In the genomic region with DNA sequence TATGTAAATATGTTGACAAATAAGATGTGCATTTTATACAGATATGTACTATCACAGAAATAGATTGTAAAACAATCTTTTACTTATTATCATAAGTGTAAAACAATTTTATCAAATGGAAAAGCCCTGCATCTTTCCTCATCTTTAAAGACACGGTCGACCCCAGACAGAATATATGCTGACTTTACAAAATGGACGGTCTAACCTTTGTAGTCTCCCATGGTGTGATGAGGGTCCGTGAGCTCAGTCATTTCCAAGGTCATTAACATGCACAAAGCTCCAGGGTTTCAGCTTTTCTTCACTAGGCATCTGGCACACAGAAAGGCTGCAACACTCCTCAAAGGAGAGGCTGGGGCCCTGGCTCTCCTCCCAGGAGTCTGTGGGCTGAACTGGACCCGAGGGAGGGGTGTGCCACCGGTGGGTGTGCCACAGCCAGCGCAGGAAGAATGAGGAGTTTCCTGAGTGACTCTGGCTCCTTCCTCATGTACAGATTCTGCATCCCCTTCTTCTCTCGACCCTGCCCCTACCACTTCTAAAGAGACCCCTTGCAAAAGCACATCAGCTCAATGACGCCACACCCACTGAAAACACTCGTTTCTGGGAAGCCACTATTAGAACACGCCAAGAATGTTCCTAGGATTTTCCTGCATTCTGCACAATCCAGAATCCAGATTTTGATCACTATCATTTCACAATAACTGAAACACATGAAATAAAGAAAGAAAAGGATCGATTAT, we compare ENCODE assay signal across 9 cellular contexts. TPM values are rescaled to one million over a fixed set of nuclear protein-coding genes. Genes with fewer than 3 reads are reported as not detected.
DNase-seq lines count a peak whose midpoint lies in the region; ATAC-seq and TF ChIP-seq lines count a peak whose summit lies in the region.
"Had no signal": no experiment of that assay in that cellular context is flagged by ENCODE, and none has a peak within 500 bp of the region (broad histone marks: within the 10 kb centered on the region; RNA-seq: fewer than 3 reads in every experiment).

No MANE protein-coding gene starts in this region.

- no CpG with 5 or more reads among the region's 12 CpGs for WGBS in mesendoderm (ENCODE audit: extremely low coverage, insufficient coverage, low lambda C conversion rate)

- no peak overlapping the region for H3K56ac ChIP-seq in mesendoderm (ENCODE audit: low read length)

- peaks cover 47% of the 10 kb centered on the region for H3K4me1 ChIP-seq in SJCRH30
- peaks cover 32% of the 10 kb centered on the region for H3K4me1 ChIP-seq in neuron (ENCODE audit: insufficient read depth, low read length)
- peaks cover 2% of the 10 kb centered on the region for H3K4me1 ChIP-seq in mesendoderm (ENCODE audit: control insufficient read depth, low read depth, low read length)

- H3K23ac ChIP-seq in mesendoderm (ENCODE audit: low read length): no peak overlapping the region

- H2BK5ac ChIP-seq in mesendoderm (ENCODE audit: low read length): no peak overlapping the region

- peak overlapping the region; percentile 78 for H3K27ac ChIP-seq in 22Rv1
- H3K27ac ChIP-seq in SJCRH30: peak overlapping the region; percentile 46
- H3K27ac ChIP-seq in mesendoderm (ENCODE audit: low read depth, low read length): no peak overlapping the region

- DNase-seq in SJCRH30 (peak; percentile 58 to 64), fibroblast of pulmonary artery (ENCODE audit: low read depth) (peak; percentile 68), GM19240 (ENCODE audit: insufficient read length, low spot score) (no peak), mesendoderm (no peak), hepatic stellate cell (ENCODE audit: low spot score) (no peak)
- DNase-seq: AML-193 had no signal

- H3K4me2 ChIP-seq in mesendoderm (ENCODE audit: low read length): no peak overlapping the region

- ATAC-seq in GM19324 (IDR thresholded peaks at IDR 0.05; ENCODE audit: low FRiP score, unreplicated experiment): no peak

- H3K36me3 ChIP-seq in SJCRH30 (no peaks in the 10 kb centered on the region), neuron (ENCODE audit: insufficient read depth, low read length) (no peaks in the 10 kb centered on the region), mesendoderm (ENCODE audit: control insufficient read depth, insufficient read depth, low read length) (no peaks in the 10 kb centered on the region)

- H3K18ac ChIP-seq in mesendoderm (ENCODE audit: low read length): no peak overlapping the region

- no peaks in the 10 kb centered on the region for H3K79me1 ChIP-seq in mesendoderm (ENCODE audit: low read length)

- peak overlapping the region; percentile 27 for H2AFZ ChIP-seq in neuron (ENCODE audit: low read depth, low read length)

- no peak overlapping the region for H4K8ac ChIP-seq in mesendoderm (ENCODE audit: low read depth, low read length)

- H3K79me2 ChIP-seq in mesendoderm (ENCODE audit: control insufficient read depth, insufficient read depth, low read length): no peaks in the 10 kb centered on the region

- H3K9me3 ChIP-seq in SJCRH30 (replicated peaks) (no peaks in the 10 kb centered on the region), neuron (ENCODE audit: low read length) (no peaks in the 10 kb centered on the region)

- no peak overlapping the region for H4K5ac ChIP-seq in mesendoderm (ENCODE audit: low read length)

- H3K27me3 ChIP-seq in SJCRH30: no peaks in the 10 kb centered on the region
- no peaks in the 10 kb centered on the region for H3K27me3 ChIP-seq in neuron (ENCODE audit: insufficient read depth, low read length)
- no peaks in the 10 kb centered on the region for H3K27me3 ChIP-seq in mesendoderm (ENCODE audit: insufficient read depth, low read length, poor library complexity)

- H3K4me3 ChIP-seq in SJCRH30: peak overlapping the region; percentile 39
- no peak overlapping the region for H3K4me3 ChIP-seq in fibroblast of pulmonary artery (replicated peaks; ENCODE audit: low read depth, low read length)
- H3K4me3 ChIP-seq in neuron (ENCODE audit: low read length): no peak overlapping the region
- H3K4me3 ChIP-seq in mesendoderm (ENCODE audit: low read length): no peak overlapping the region

- TF ChIP-seq CTCF in 22Rv1 (IDR thresholded peaks at IDR 0.05): no peak
- no peak for TF ChIP-seq CTCF in fibroblast of pulmonary artery (IDR thresholded peaks at IDR 0.05; ENCODE audit: low read length, missing control alignments)

- H3K9ac ChIP-seq in mesendoderm (ENCODE audit: low read length): no peak overlapping the region

- H2AK5ac ChIP-seq in mesendoderm (ENCODE audit: low read length): no peak overlapping the region

- H3K4ac ChIP-seq in mesendoderm (ENCODE audit: low read depth, low read length): no peak overlapping the region

- no peak overlapping the region for H2BK15ac ChIP-seq in mesendoderm (replicated peaks; ENCODE audit: low read depth)

- H2BK120ac ChIP-seq in mesendoderm (ENCODE audit: low read depth, low read length): no peak overlapping the region

RNA-seq across cellular contexts. Expression of gene ABLIM1, which starts 26.2 kb away (rescaled TPM):
- total RNA-seq in SJCRH30 (2014; rRNA removed; shearing (Covaris generic)): 23.5 and 23.9 TPM in 2 replicates
- 49.1 TPM for polyA plus RNA-seq in mesendoderm (2013, experiment 1 of 2)
- 50.3 TPM for polyA plus RNA-seq in mesendoderm (2013, experiment 2 of 2)

Comparison
In these comparisons a context has a peak if more than half of its experiments do, and no peak if none do; other contexts are left out.
1. DNase-seq: peak in SJCRH30 (2 of 2) and fibroblast of pulmonary artery (single experiment); none in GM19240 (single experiment), mesendoderm (single experiment) and hepatic stellate cell (single experiment).